ENCODE assay signal across 1 cellular context in genomic region chr20:49942942-49943341, GRCh38.
TF ChIP-seq lines count a peak whose summit lies in the region.

No MANE protein-coding gene starts in this region.

TF ChIP-seq in K562, 482 proteins besides CTCF, POLR2A, EP300 and RAD21:
- TF ChIP-seq ZKSCAN1 (IDR thresholded peaks at IDR 0.05; ENCODE audit: low read depth, low read length) (peak; percentile 72; the same call in 1 of the 2 replicates), ZNF217 (CRISPR knock-in tag; IDR thresholded peaks at IDR 0.05) (no peak)
TF ChIP-seq in K562: peak in this region for 1.
